ENCODE assay signal across 13 cellular contexts in the genomic region with DNA sequence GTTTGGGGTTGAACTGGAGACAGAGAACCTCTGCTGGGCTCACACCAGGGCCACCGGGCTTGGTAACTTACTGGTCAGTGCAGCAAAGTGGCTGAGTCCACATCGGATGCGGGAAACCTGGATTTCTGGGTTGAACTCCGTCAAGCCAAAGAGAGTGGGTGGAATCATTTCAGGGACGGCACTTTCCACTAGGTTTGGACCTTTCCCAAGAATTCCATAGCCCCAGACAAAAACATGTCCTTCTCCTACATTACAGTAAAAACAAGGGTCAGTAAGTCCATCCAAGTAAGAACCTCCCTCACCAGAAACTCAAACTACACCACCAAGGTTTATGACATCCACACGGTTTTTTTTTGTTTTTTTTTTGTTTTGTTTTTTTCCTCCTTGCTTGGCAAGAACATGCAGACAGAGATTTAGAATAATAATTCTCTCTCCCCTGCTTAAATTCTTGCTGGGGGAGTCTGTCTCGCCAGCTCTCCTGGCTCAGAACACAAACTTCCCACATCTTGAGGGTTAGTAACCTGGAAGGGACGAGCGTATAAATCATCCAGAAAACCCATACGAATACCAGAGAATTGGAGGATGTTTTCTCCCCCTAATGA. TPM values are rescaled to one million over a fixed set of nuclear protein-coding genes. Genes with fewer than 3 reads are reported as not detected.
A peak's percentile ranks its signal among the peaks of the same experiment; 100 is the strongest.
DNase-seq lines count a peak whose midpoint lies in the region; ATAC-seq, FAIRE-seq and TF ChIP-seq lines count a peak whose summit lies in the region.
"Had no signal": no experiment of that assay in that cellular context is flagged by ENCODE, and none has a peak within 500 bp of the region (broad histone marks: within the 10 kb centered on the region; RNA-seq: fewer than 3 reads in every experiment).

No MANE protein-coding gene starts in this region.

- no peak for TF ChIP-seq CTCF in coronary artery (IDR thresholded peaks at IDR 0.05)

- H3K4me3 Mint-ChIP-seq in stimulated activated naive B cell treated with anti-CD40 and anti-IgM and Interleukin-4, amounts not matched to agents 10 μg/mL and 1 μg/mL and 100 μg/mL, for 72 hours: no peak overlapping the region
- H3K4me3 Mint-ChIP-seq: CD14-positive monocyte; natural killer cell; stimulated activated naive CD8-positive, alpha-beta T cell treated with anti-CD3 and anti-CD28 coated beads, Interleukin-15, amount 100 ng/mL, for 72 hours had no signal

- H3K27me3 ChIP-seq in layer of hippocampus (ENCODE audit: control insufficient read depth, insufficient read depth, low read length): no peaks in the 10 kb centered on the region

- peak overlapping the region; percentile 28 for H3K4me3 ChIP-seq in coronary artery

- DNase-seq in GM03348 (ENCODE audit: low spot score): peak; percentile 72
- DNase-seq in coronary artery (ENCODE audit: low spot score): no peak
- DNase-seq in stimulated activated naive B cell treated with anti-CD40 and anti-IgM and Interleukin-4, amounts not matched to agents 10 μg/mL and 1 μg/mL and 100 μg/mL, for 72 hours: no peak
- DNase-seq in midbrain (lab: John Stamatoyannopoulos, UW): no peak
- DNase-seq in GM12891 (ENCODE audit: insufficient read length, low spot score): no peak
- DNase-seq in CD1c-positive myeloid dendritic cell (ENCODE audit: extremely low spot score): no peak
- DNase-seq: effector CD4-positive, alpha-beta T cell; natural killer cell; NCI-H146; stimulated activated naive CD8-positive, alpha-beta T cell treated with anti-CD3 and anti-CD28 coated beads, Interleukin-15, amount 100 ng/mL, for 72 hours had no signal

- no peak for ATAC-seq in stimulated activated naive B cell treated with anti-CD40 and anti-IgM and Interleukin-4, amounts not matched to agents 10 μg/mL and 1 μg/mL and 100 μg/mL, for 72 hours (replicated peaks)
- ATAC-seq in HG02763 (IDR thresholded peaks at IDR 0.05; ENCODE audit: unreplicated experiment): no peak
- ATAC-seq: natural killer cell; stimulated activated naive CD8-positive, alpha-beta T cell treated with anti-CD3 and anti-CD28 coated beads, Interleukin-15, amount 100 ng/mL, for 72 hours had no signal

- peak overlapping the region; percentile 22 for H3K27ac Mint-ChIP-seq in stimulated activated naive B cell treated with anti-CD40 and anti-IgM and Interleukin-4, amounts not matched to agents 10 μg/mL and 1 μg/mL and 100 μg/mL, for 72 hours

- H3K4me1 Mint-ChIP-seq in stimulated activated naive B cell treated with anti-CD40 and anti-IgM and Interleukin-4, amounts not matched to agents 10 μg/mL and 1 μg/mL and 100 μg/mL, for 72 hours: peaks cover 1 to 4% of the 10 kb centered on the region in 2 donors
- H3K4me1 Mint-ChIP-seq: CD14-positive monocyte; natural killer cell; stimulated activated naive CD8-positive, alpha-beta T cell treated with anti-CD3 and anti-CD28 coated beads, Interleukin-15, amount 100 ng/mL, for 72 hours had no signal

- no peak for TF ChIP-seq POLR2A in GM12891 (IDR thresholded peaks at IDR 0.05; ENCODE audit: low read depth, low read length)

- H3K36me3 Mint-ChIP-seq in stimulated activated naive B cell treated with anti-CD40 and anti-IgM and Interleukin-4, amounts not matched to agents 10 μg/mL and 1 μg/mL and 100 μg/mL, for 72 hours: peaks cover 40 to 54% of the 10 kb centered on the region in 2 donors
- H3K36me3 Mint-ChIP-seq: natural killer cell had no signal

- no peak for FAIRE-seq in GM12891 (lab: Jason Lieb, UNC)

- H3K9me3 Mint-ChIP-seq in stimulated activated naive B cell treated with anti-CD40 and anti-IgM and Interleukin-4, amounts not matched to agents 10 μg/mL and 1 μg/mL and 100 μg/mL, for 72 hours: no peaks in the 10 kb centered on the region
- H3K9me3 Mint-ChIP-seq: CD14-positive monocyte; natural killer cell; stimulated activated naive CD8-positive, alpha-beta T cell treated with anti-CD3 and anti-CD28 coated beads, Interleukin-15, amount 100 ng/mL, for 72 hours had no signal

- H3K27ac ChIP-seq in coronary artery: peak overlapping the region; percentile 60 to 88
- H3K27ac ChIP-seq in layer of hippocampus (ENCODE audit: low read depth, low read length): peak overlapping the region; percentile 62

- H3K27me3 Mint-ChIP-seq in stimulated activated naive B cell treated with anti-CD40 and anti-IgM and Interleukin-4, amounts not matched to agents 10 μg/mL and 1 μg/mL and 100 μg/mL, for 72 hours: no peaks in the 10 kb centered on the region
- H3K27me3 Mint-ChIP-seq: stimulated activated naive CD8-positive, alpha-beta T cell treated with anti-CD3 and anti-CD28 coated beads, Interleukin-15, amount 100 ng/mL, for 72 hours had no signal

TF ChIP-seq in GM12891, 5 proteins besides CTCF, POLR2A, EP300 and RAD21:
- no peak for TF ChIP-seq POU2F2 (IDR thresholded peaks at IDR 0.05; ENCODE audit: low read depth, low read length)

RNA-seq across cellular contexts. Expression of a gene that starts 17.7 kb away (rescaled TPM):
- 45.1 TPM for polyA plus RNA-seq in GM12891 (2012; ENCODE audit: low read depth, missing spikeins)

RNA-seq across cellular contexts. Expression of a gene that starts 36.5 kb away (rescaled TPM):
- 6.9 TPM for polyA plus RNA-seq in GM12891 (2012; ENCODE audit: low read depth, missing spikeins)
